Comparison of ENCODE assay signal across 8 cellular contexts in the genomic region with DNA sequence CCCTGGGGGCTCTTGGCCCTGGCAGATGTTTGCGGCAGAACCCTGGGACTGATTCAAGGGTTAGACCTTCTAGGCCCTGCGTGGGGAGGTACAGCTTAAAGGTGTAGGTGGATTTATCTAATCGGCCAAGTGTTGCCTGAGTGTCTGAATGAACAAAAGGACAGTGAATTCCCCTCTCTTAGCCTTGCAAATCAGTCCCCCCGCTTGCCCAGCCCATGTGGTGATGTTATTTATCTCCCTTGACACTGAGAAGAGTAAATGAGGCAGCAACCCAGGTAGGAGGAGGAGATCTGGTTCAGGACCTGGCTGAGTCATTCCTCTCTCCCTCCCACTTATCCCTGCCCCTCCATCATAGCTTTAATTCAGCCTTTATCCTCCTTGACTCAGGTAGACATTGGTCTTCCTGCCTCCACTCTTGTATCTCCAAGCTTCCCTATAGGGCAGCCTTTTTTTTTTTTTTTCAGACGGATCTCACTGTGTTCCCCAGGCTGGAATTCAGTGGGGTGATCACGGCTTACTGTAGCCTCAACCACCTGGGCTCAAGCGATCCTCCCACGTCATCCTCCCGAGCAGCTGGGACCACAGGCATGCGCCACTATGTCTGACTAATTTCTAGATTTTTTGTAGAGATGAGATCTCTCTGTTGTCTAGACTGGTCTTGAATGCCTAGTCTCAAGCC. TPM values are rescaled to one million over a fixed set of nuclear protein-coding genes. Genes with fewer than 3 reads are reported as not detected.
A peak's percentile ranks its signal among the peaks of the same experiment; 100 is the strongest.
DNase-seq lines count a peak whose midpoint lies in the region; ATAC-seq, FAIRE-seq and TF ChIP-seq lines count a peak whose summit lies in the region.

No MANE protein-coding gene starts in this region.

- no peak overlapping the region for H3K27ac Mint-ChIP-seq in CD4-positive, alpha-beta T cell

- H3K27ac ChIP-seq in CD4-positive, alpha-beta T cell (ENCODE audit: low read depth, low read length): no peak overlapping the region

- H3K9ac ChIP-seq in adipocyte (ENCODE audit: low read length): no peak overlapping the region

- intact Hi-C loops in CD4-positive, alpha-beta T cell (cut with DNase I, micrococcal nuclease): loop anchor here in 1 of 2 experiments (5.0 kb wide), 1 partner anchor 65 kb away; no protein-coding TSS in a partner anchor

- no peaks in the 10 kb centered on the region for H3K36me3 Mint-ChIP-seq in CD4-positive, alpha-beta T cell (ENCODE audit: low read depth)

- no peaks in the 10 kb centered on the region for H3K27me3 Mint-ChIP-seq in CD4-positive, alpha-beta T cell

- ATAC-seq in HG03196 (IDR thresholded peaks at IDR 0.05; ENCODE audit: unreplicated experiment) (peak; percentile 48), GM19324 (IDR thresholded peaks at IDR 0.05; ENCODE audit: low FRiP score, unreplicated experiment) (no peak)
- no peak for ATAC-seq in CD4-positive, alpha-beta T cell (ENCODE audit: poor library complexity)

- TF ChIP-seq CTCF in CD4-positive, alpha-beta T cell (IDR thresholded peaks at IDR 0.05): no peak

- peaks cover 10% of the 10 kb centered on the region for H3K27me3 ChIP-seq in adipocyte (replicated peaks; ENCODE audit: control insufficient read depth, insufficient read depth, low read length)
- H3K27me3 ChIP-seq in CD4-positive, alpha-beta T cell (ENCODE audit: control insufficient read depth, insufficient read depth, low read length): no peaks in the 10 kb centered on the region

- H3K4me3 ChIP-seq in adipocyte (ENCODE audit: low read length): no peak overlapping the region

- H3K9me3 Mint-ChIP-seq in CD4-positive, alpha-beta T cell: no peaks in the 10 kb centered on the region

- no peaks in the 10 kb centered on the region for H3K36me3 ChIP-seq in adipocyte (ENCODE audit: control insufficient read depth, insufficient read depth, low read length, severe bottlenecking)

- POLR2A ChIA-PET in CD4-positive, alpha-beta T cell (lab: Charles Lee): no interaction called here

- peaks cover 4% of the 10 kb centered on the region for H3K4me1 Mint-ChIP-seq in CD4-positive, alpha-beta T cell (ENCODE audit: low read depth)

- DNase-seq in stimulated activated CD4-positive, alpha-beta T cell treated with anti-CD3 and anti-CD28 coated beads, Interleukin-15, amount 100 ng/mL, for 24 hours: peak; percentile 55
- no peak for DNase-seq in stimulated activated CD4-positive, alpha-beta T cell treated with anti-CD3 and anti-CD28 coated beads, Interleukin-4, amount 100 ng/mL, for 4 hours
- DNase-seq in adipocyte (ENCODE audit: low read depth) (peak; percentile 28), H54 (ENCODE audit: insufficient read length, low spot score) (no peak)
- DNase-seq in stimulated activated CD8-positive, alpha-beta memory T cell treated with anti-CD3 and anti-CD28 coated beads, Interleukin-2, amount 100 ng/mL, for 48 hours (ENCODE audit: low read depth in 2 of 2): peak; percentile 17
- DNase-seq in CD4-positive, alpha-beta T cell: no peak

- peaks cover 9% of the 10 kb centered on the region for H3K4me1 ChIP-seq in adipocyte (ENCODE audit: control insufficient read depth, insufficient read depth, low read length)

- no peak overlapping the region for H3K4me3 Mint-ChIP-seq in CD4-positive, alpha-beta T cell

- CTCF ChIA-PET in CD4-positive, alpha-beta T cell (lab: Charles Lee): no interaction called here

- TF ChIP-seq POLR2A in H54 (IDR thresholded peaks at IDR 0.05; ENCODE audit: low read depth, low read length): no peak

- peaks cover 11% of the 10 kb centered on the region for H3K9me3 ChIP-seq in adipocyte (ENCODE audit: control insufficient read depth, low read length)
- no peaks in the 10 kb centered on the region for H3K9me3 ChIP-seq in CD4-positive, alpha-beta T cell (ENCODE audit: control insufficient read depth, low read length)

- FAIRE-seq in H54 (lab: Jason Lieb, UNC): no peak

RNA-seq across cellular contexts. Expression of gene MAGEF1, which starts 54.7 kb away (rescaled TPM):
- total RNA-seq in CD4-positive, alpha-beta T cell: 1 to 10 TPM; 5.8 to 6.1 TPM

Comparison
In these comparisons a context has a peak if more than half of its experiments do, and no peak if none do; other contexts are left out.
1. DNase-seq: peak in stimulated activated CD4-positive, alpha-beta T cell treated with anti-CD3 and anti-CD28 coated beads, Interleukin-15, amount 100 ng/mL, for 24 hours (single experiment), adipocyte (single experiment) and stimulated activated CD8-positive, alpha-beta memory T cell treated with anti-CD3 and anti-CD28 coated beads, Interleukin-2, amount 100 ng/mL, for 48 hours (2 of 2); none in stimulated activated CD4-positive, alpha-beta T cell treated with anti-CD3 and anti-CD28 coated beads, Interleukin-4, amount 100 ng/mL, for 4 hours (0 of 2), H54 (single experiment) and CD4-positive, alpha-beta T cell (0 of 10).